ENCODE assay signal across 10 cellular contexts in genomic region chr1:43977376-43978263, GRCh38. TPM values are rescaled to one million over a fixed set of nuclear protein-coding genes. Genes with fewer than 3 reads are reported as not detected.
A peak's percentile ranks its signal among the peaks of the same experiment; 100 is the strongest.
DNase-seq lines count a peak whose midpoint lies in the region; ATAC-seq and TF ChIP-seq lines count a peak whose summit lies in the region.
"Had no signal": no experiment of that assay in that cellular context is flagged by ENCODE, and none has a peak within 500 bp of the region (broad histone marks: within the 10 kb centered on the region; RNA-seq: fewer than 3 reads in every experiment).

No MANE protein-coding gene starts in this region.

- peaks cover 55% of the 10 kb centered on the region for H3K4me1 Mint-ChIP-seq in MCF 10A (ENCODE audit: insufficient read depth, unreplicated experiment)
- H3K4me1 Mint-ChIP-seq in stimulated activated naive CD8-positive, alpha-beta T cell treated with anti-CD3 and anti-CD28 coated beads, Interleukin-15, amount 100 ng/mL, for 72 hours = peaks cover 61% of the 10 kb centered on the region

- H3K36me3 Mint-ChIP-seq in MCF 10A (ENCODE audit: insufficient read depth, unreplicated experiment) = peaks cover 29% of the 10 kb centered on the region

- intact Hi-C loops in MCF 10A (cut with micrococcal nuclease) = loop anchor here (5.0 kb wide), 1 partner anchor 450 kb away; no protein-coding TSS in a partner anchor
- intact Hi-C loops in mammary epithelial cell (cut with micrococcal nuclease) = no loop called here

- H3K27me3 ChIP-seq in mammary epithelial cell (ENCODE audit: insufficient read depth, low read length) (no peaks in the 10 kb centered on the region), RWPE2 (ENCODE audit: insufficient read depth, poor library complexity, severe bottlenecking) (no peaks in the 10 kb centered on the region)
- H3K27me3 ChIP-seq: SJCRH30 had no signal

- TF ChIP-seq CTCF in MCF 10A (IDR thresholded peaks at IDR 0.05; ENCODE audit: unreplicated experiment) = no peak
- no peak for TF ChIP-seq CTCF in mammary epithelial cell (conservative IDR thresholded peaks at IDR 0.05 in 1 of 2, IDR thresholded peaks at IDR 0.05 in 1 of 2; ENCODE audit: extremely low read depth in 1 of 2, insufficient read depth in 1 of 2, low read depth in 1 of 2, low read length in 2 of 2)
- no peak for TF ChIP-seq CTCF in RWPE2 (IDR thresholded peaks at IDR 0.05; ENCODE audit: poor library complexity, severe bottlenecking)
- TF ChIP-seq CTCF in GM20000 (IDR thresholded peaks at IDR 0.05; ENCODE audit: extremely low read depth, missing control alignments) = no peak

- peak overlapping the region; percentile 94 for H3K4me3 Mint-ChIP-seq in MCF 10A (ENCODE audit: unreplicated experiment)
- peak overlapping the region; percentile 41 to 75 for H3K4me3 Mint-ChIP-seq in stimulated activated naive CD8-positive, alpha-beta T cell treated with anti-CD3 and anti-CD28 coated beads, Interleukin-15, amount 100 ng/mL, for 72 hours

- H3K27ac Mint-ChIP-seq in MCF 10A (ENCODE audit: low read depth, unreplicated experiment) = no peak overlapping the region
- H3K27ac Mint-ChIP-seq in stimulated activated naive CD8-positive, alpha-beta T cell treated with anti-CD3 and anti-CD28 coated beads, Interleukin-15, amount 100 ng/mL, for 72 hours = peak overlapping the region in 1 of 2 donors; percentile 35

- DNase-seq in MCF 10A (ENCODE audit: unreplicated experiment) = no peak
- DNase-seq in mammary epithelial cell = no peak
- DNase-seq in RWPE2 (ENCODE audit: low spot score) = no peak
- no peak for DNase-seq in stimulated activated naive CD8-positive, alpha-beta T cell treated with anti-CD3 and anti-CD28 coated beads, Interleukin-15, amount 100 ng/mL, for 72 hours
- DNase-seq in germinal center (ENCODE audit: low spot score) = no peak
- DNase-seq in NCI-H2081 (lab: John Stamatoyannopoulos, UW) = no peak
- DNase-seq in GM20000 (ENCODE audit: low spot score) = no peak
- DNase-seq: NCI-H1694 treated with DMSO at 0.1 percent for 48 hours had no signal

- no peaks in the 10 kb centered on the region for H4K20me1 ChIP-seq in mammary epithelial cell (ENCODE audit: insufficient read depth, low read length)

- H3K9me3 Mint-ChIP-seq in MCF 10A (ENCODE audit: unreplicated experiment) = no peaks in the 10 kb centered on the region
- no peaks in the 10 kb centered on the region for H3K9me3 Mint-ChIP-seq in stimulated activated naive CD8-positive, alpha-beta T cell treated with anti-CD3 and anti-CD28 coated beads, Interleukin-15, amount 100 ng/mL, for 72 hours

- CTCF ChIA-PET in MCF 10A (lab: Yijun Ruan, JAX) (interaction anchor here (0.6 to 0.9 kb wide), 5 partner anchors 11 to 448 kb away, joined by 3 to 5 read pairs (median 3); no protein-coding TSS in a partner anchor), mammary epithelial cell (lab: Charles Lee; ENCODE audit: low non-redundant PET) (no interaction called here)

- POLR2A ChIA-PET in MCF 10A (lab: Yijun Ruan, JAX) = interaction anchor here (0.6 to 1.0 kb wide), 4 partner anchors 13 to 270 kb away, joined by 3 to 4 read pairs (median 3); partner anchors contain the start of gene ST3GAL3

- in situ Hi-C loops in mammary epithelial cell (cut with MboI; ENCODE audit: low sequenced_read_pairs in 2 of 2) = no loop called here

- H3K9ac ChIP-seq in mammary epithelial cell (ENCODE audit: insufficient read depth, low read length) = no peak overlapping the region

- BruUV-seq in MCF 10A (replicated peaks; lab: Mats Ljungman, UMichigan) (no TSS peak), mammary epithelial cell (replicated peaks; lab: Mats Ljungman, UMichigan) (no TSS peak)

- H3K79me2 ChIP-seq in mammary epithelial cell (ENCODE audit: insufficient read depth, low read length) = peaks cover 74% of the 10 kb centered on the region

- H3K9me3 ChIP-seq in mammary epithelial cell (replicated peaks; ENCODE audit: insufficient read depth, low read length) (no peaks in the 10 kb centered on the region), RWPE2 (ENCODE audit: severe bottlenecking) (no peaks in the 10 kb centered on the region), iPS-18c (ENCODE audit: control insufficient read depth, insufficient read depth, low read length) (peaks cover 3% of the 10 kb centered on the region)
- H3K9me3 ChIP-seq: SJCRH30 had no signal

- H3K27me3 Mint-ChIP-seq in MCF 10A (ENCODE audit: insufficient read depth, unreplicated experiment) = no peaks in the 10 kb centered on the region
- no peaks in the 10 kb centered on the region for H3K27me3 Mint-ChIP-seq in stimulated activated naive CD8-positive, alpha-beta T cell treated with anti-CD3 and anti-CD28 coated beads, Interleukin-15, amount 100 ng/mL, for 72 hours

- H3K4me3 ChIP-seq in mammary epithelial cell (replicated peaks in 1 of 3; ENCODE audit: insufficient read depth in 1 of 3, low read depth in 2 of 3, low read length in 3 of 3) (no peak overlapping the region), RWPE2 (ENCODE audit: severe bottlenecking) (no peak overlapping the region), iPS-18c (ENCODE audit: insufficient read depth, low read depth, low read length) (0 out of 2 replicates have a peak overlapping the region, but pooled peaks have one; percentile 89)

- dilution Hi-C loops in mammary epithelial cell (cut with HindIII; ENCODE audit: low sequenced_read_pairs) = loop anchor here (10.0 kb wide), 4 partner anchors 67 to 693 kb away; partner anchors contain the start of gene C1orf210

- H3K36me3 ChIP-seq in mammary epithelial cell (ENCODE audit: insufficient read depth, low read length) (peaks cover 10% of the 10 kb centered on the region), RWPE2 (ENCODE audit: low read depth) (peaks cover 32% of the 10 kb centered on the region)

- no peak for ATAC-seq in RWPE2 (ENCODE audit: low read depth)
- ATAC-seq in stimulated activated naive CD8-positive, alpha-beta T cell treated with anti-CD3 and anti-CD28 coated beads, Interleukin-15, amount 100 ng/mL, for 72 hours = no peak

- H2AFZ ChIP-seq in mammary epithelial cell (ENCODE audit: low read depth, low read length) = no peak overlapping the region

- H3K4me1 ChIP-seq in mammary epithelial cell (ENCODE audit: insufficient read depth, low read length) (peaks cover 59% of the 10 kb centered on the region), RWPE2 (ENCODE audit: insufficient read depth, poor library complexity, severe bottlenecking) (peaks cover 10% of the 10 kb centered on the region)

- H3K4me2 ChIP-seq in mammary epithelial cell (ENCODE audit: insufficient read depth, low read depth, low read length) = no peak overlapping the region

- H3K27ac ChIP-seq in mammary epithelial cell (ENCODE audit: insufficient read depth, low read depth, low read length) (no peak overlapping the region), RWPE2 (ENCODE audit: poor library complexity, severe bottlenecking) (peak overlapping the region; percentile 91)

- WGBS in mammary epithelial cell (ENCODE audit: low coverage, missing lambda C conversion rate) = 95% methylated on average over 9 of the region's 9 CpGs

RNA-seq across cellular contexts. Expression of gene B4GALT2, which starts 1.4 kb away (rescaled TPM):
- total RNA-seq in MCF 10A (2022) = 56.3 and 68.4 TPM in 2 replicates
- total RNA-seq in mammary epithelial cell = 100 to 1,000 TPM in 1 of 2 donors, 10 to 100 TPM in 1; 88.2 to 103 TPM
- polyA plus RNA-seq in mammary epithelial cell = 71.7 TPM
- 102 TPM for polyA minus RNA-seq in mammary epithelial cell

RNA-seq across cellular contexts. Expression of gene ATP6V0B, which starts 2.9 kb away (rescaled TPM):
- total RNA-seq in MCF 10A (2022) = 120 and 141 TPM in 2 replicates
- total RNA-seq in mammary epithelial cell = 100 to 1,000 TPM in 1 of 2 donors, 10 to 100 TPM in 1; 84.4 to 127 TPM
- 199 TPM for polyA plus RNA-seq in mammary epithelial cell
- polyA minus RNA-seq in mammary epithelial cell = 104 TPM

RNA-seq across cellular contexts. Expression of gene DPH2, which starts 7.8 kb away (rescaled TPM):
- total RNA-seq in MCF 10A (2022) (27.9 and 38.9 TPM in 2 replicates), mammary epithelial cell (10 to 100 TPM; 28.4 to 31.7 TPM)
- polyA plus RNA-seq in mammary epithelial cell = 34.8 TPM
- 34.2 TPM for polyA minus RNA-seq in mammary epithelial cell

RNA-seq across cellular contexts. Expression of gene CCDC24, which starts 13.8 kb away (rescaled TPM):
- 3.6 and 4.8 TPM in 2 replicates for total RNA-seq in MCF 10A (2022)
- 10 to 100 TPM in 1 of 2 donors, 1 to 10 TPM in 1; 5.8 to 10.5 TPM for total RNA-seq in mammary epithelial cell
- polyA plus RNA-seq in mammary epithelial cell = 5.4 TPM
- polyA minus RNA-seq in mammary epithelial cell = 1.3 TPM

RNA-seq across cellular contexts. Expression of gene IPO13, which starts 30.9 kb away (rescaled TPM):
- total RNA-seq in MCF 10A (2022) (23.9 and 31.4 TPM in 2 replicates), mammary epithelial cell (10 to 100 TPM; 35.5 to 53.0 TPM)
- 38.6 TPM for polyA plus RNA-seq in mammary epithelial cell
- 64.5 TPM for polyA minus RNA-seq in mammary epithelial cell
